Comparison of ENCODE assay signal across 14 cellular contexts in genomic region chr3:195151866-195152526, GRCh38.
DNase-seq lines count a peak whose midpoint lies in the region; ATAC-seq and TF ChIP-seq lines count a peak whose summit lies in the region.
"Had no signal": no experiment of that assay in that cellular context is flagged by ENCODE, and none has a peak within 500 bp of the region (broad histone marks: within the 10 kb centered on the region; RNA-seq: fewer than 3 reads in every experiment).

No MANE protein-coding gene starts in this region.

- no peak for TF ChIP-seq POLR2A in tibial nerve (IDR thresholded peaks at IDR 0.05)

- H3K4me2 ChIP-seq in PC-3 (ENCODE audit: low read length) (peak overlapping the region; percentile 70), neuronal stem cell (ENCODE audit: insufficient read depth, low read length, poor library complexity, severe bottlenecking) (peak overlapping the region; percentile 29)

- POLR2A ChIA-PET in BJ (lab: Charles Lee) (no interaction called here), PC-3 (lab: Charles Lee; ENCODE audit: unreplicated experiment) (no interaction called here)

- no peaks in the 10 kb centered on the region for H3K27me3 ChIP-seq in BJ (ENCODE audit: control insufficient read depth, insufficient read depth, low read length)
- H3K27me3 ChIP-seq in PC-3 (ENCODE audit: low read length): no peaks in the 10 kb centered on the region
- no peaks in the 10 kb centered on the region for H3K27me3 ChIP-seq in esophagus (ENCODE audit: control insufficient read depth in 1 of 2, insufficient read depth in 2 of 2, low read length in 2 of 2)
- no peaks in the 10 kb centered on the region for H3K27me3 ChIP-seq in neuronal stem cell (ENCODE audit: control insufficient read depth in 3 of 3, insufficient read depth in 3 of 3, low read depth in 1 of 3, low read length in 3 of 3)
- H3K27me3 ChIP-seq in tibial nerve: no peaks in the 10 kb centered on the region
- H3K27me3 ChIP-seq: neutrophil had no signal

- intact Hi-C loops in PC-3 (cut with micrococcal nuclease): loop anchor here (10.0 kb wide), 1 partner anchor 103 kb away; no protein-coding TSS in a partner anchor

- H4K8ac ChIP-seq in neuronal stem cell (ENCODE audit: low read depth, low read length): no peak overlapping the region

- H3K23ac ChIP-seq in neuronal stem cell (ENCODE audit: low read depth, low read length, poor library complexity): no peak overlapping the region

- H3K9me2 ChIP-seq in PC-3 (replicated peaks; ENCODE audit: low read length): no peaks in the 10 kb centered on the region

- H2AFZ ChIP-seq in PC-3 (ENCODE audit: low read length): peak overlapping the region; percentile 53
- no peak overlapping the region for H2AFZ ChIP-seq in neuronal stem cell (ENCODE audit: low read length)

- no peaks in the 10 kb centered on the region for H3K79me2 ChIP-seq in PC-3 (ENCODE audit: low read length)

- H2BK5ac ChIP-seq in neuronal stem cell (ENCODE audit: low read length): no peak overlapping the region

- no peak overlapping the region for H2BK120ac ChIP-seq in neuronal stem cell (ENCODE audit: low read depth, low read length)

- H3K9me3 ChIP-seq in PC-3 (ENCODE audit: low read length) (no peaks in the 10 kb centered on the region), esophagus (ENCODE audit: control insufficient read depth in 2 of 2, insufficient read depth in 1 of 2, low read depth in 1 of 2, low read length in 1 of 2) (no peaks in the 10 kb centered on the region), neuronal stem cell (replicated peaks in 1 of 2; ENCODE audit: control insufficient read depth in 2 of 2, insufficient read depth in 1 of 2, low read depth in 1 of 2, low read length in 2 of 2) (no peaks in the 10 kb centered on the region), tibial nerve (no peaks in the 10 kb centered on the region)
- H3K9me3 ChIP-seq: neutrophil had no signal

- H4K91ac ChIP-seq in neuronal stem cell (ENCODE audit: low read depth, low read length, poor library complexity): no peak overlapping the region

- TF ChIP-seq CTCF in BJ (IDR thresholded peaks at IDR 0.05; ENCODE audit: insufficient read depth, low read depth, low read length): no peak
- TF ChIP-seq CTCF in PC-3 (conservative IDR thresholded peaks at IDR 0.05; ENCODE audit: low read depth, low read length): no peak
- TF ChIP-seq CTCF in tibial nerve (IDR thresholded peaks at IDR 0.05): no peak

- no peak overlapping the region for H3K14ac ChIP-seq in neuronal stem cell (ENCODE audit: low read length)

- H2AK5ac ChIP-seq in neuronal stem cell (ENCODE audit: low read depth, low read length): no peak overlapping the region

- TSS peak; percentile 93 for BruUV-seq in PC-3 (replicated peaks; lab: Mats Ljungman, UMichigan)

- H4K20me1 ChIP-seq in PC-3 (ENCODE audit: low read length): no peaks in the 10 kb centered on the region

- no peaks in the 10 kb centered on the region for H3F3A ChIP-seq in PC-3 (ENCODE audit: low read length, unreplicated experiment)

- no peak overlapping the region for H3K4ac ChIP-seq in neuronal stem cell (ENCODE audit: low read length)

- H3K9ac ChIP-seq in PC-3 (ENCODE audit: low read length): peak overlapping the region; percentile 39; the same call in 1 of the 2 replicates
- H3K9ac ChIP-seq in neuronal stem cell (ENCODE audit: low read depth, low read length, poor library complexity): no peak overlapping the region

- H2BK15ac ChIP-seq in neuronal stem cell (ENCODE audit: low read length): no peak overlapping the region

- DNase-seq in BJ (ENCODE audit: low read depth): peak; percentile 65
- peak; percentile 84 for DNase-seq in PC-3
- no peak for DNase-seq in neuronal stem cell (ENCODE audit: low spot score)
- DNase-seq in NAMALWA (ENCODE audit: low spot score): no peak
- no peak for DNase-seq in tibial nerve (ENCODE audit: low spot score in 2 of 2)
- DNase-seq: activated CD4-positive, alpha-beta T cell treated with anti-CD3 and anti-CD28 coated beads for 36 hours; cerebellar nuclear complex; DMS79 treated with DMSO at 0.1 percent for 48 hours; NCI-H526 treated with DMSO at 0.1 percent for 48 hours; stimulated activated naive B cell treated with anti-CD40 and anti-IgM and Interleukin-4, amounts not matched to agents 10 μg/mL and 1 μg/mL and 100 μg/mL, for 72 hours had no signal

- no peak overlapping the region for H2BK12ac ChIP-seq in neuronal stem cell (ENCODE audit: low read length)

- ATAC-seq in PC-3 (peak; percentile 61), HG03354 (IDR thresholded peaks at IDR 0.05; ENCODE audit: poor library complexity, severe bottlenecking, unreplicated experiment) (no peak), GM18517 (IDR thresholded peaks at IDR 0.05; ENCODE audit: unreplicated experiment) (no peak)
- ATAC-seq: activated CD4-positive, alpha-beta T cell treated with anti-CD3 and anti-CD28 coated beads for 36 hours; stimulated activated naive B cell treated with anti-CD40 and anti-IgM and Interleukin-4, amounts not matched to agents 10 μg/mL and 1 μg/mL and 100 μg/mL, for 72 hours had no signal

- H3K36me3 ChIP-seq in BJ (ENCODE audit: control insufficient read depth, insufficient read depth, low read length) (no peaks in the 10 kb centered on the region), PC-3 (ENCODE audit: low read depth, low read length) (no peaks in the 10 kb centered on the region), esophagus (ENCODE audit: control insufficient read depth in 2 of 2, insufficient read depth in 2 of 2, low read length in 1 of 2) (no peaks in the 10 kb centered on the region), neuronal stem cell (replicated peaks in 1 of 2; ENCODE audit: control insufficient read depth in 2 of 2, insufficient read depth in 2 of 2, low read length in 2 of 2) (peaks cover 0 to 19% of the 10 kb centered on the region in 2 donors), tibial nerve (no peaks in the 10 kb centered on the region)
- H3K36me3 ChIP-seq: neutrophil had no signal

- CTCF ChIA-PET in BJ (lab: Yijun Ruan, JAX) (interaction anchor here (1.3 kb wide), 1 partner anchor 37 kb away, joined by 3 read pairs; no protein-coding TSS in a partner anchor), PC-3 (lab: Charles Lee) (interaction anchor here (0.7 kb wide), 1 partner anchor 119 kb away, joined by 7 read pairs; no protein-coding TSS in a partner anchor)

- WGBS in esophagus, 2 donors: 64 to 75% methylated on average over 11 of the region's 11 CpGs
- WGBS in neuronal stem cell (ENCODE audit: extremely low coverage in 2 of 2, insufficient read length in 2 of 2, insufficient replicate concordance in 1 of 2), 2 donors: no CpG with 5 or more reads among the region's 11 CpGs
- 75 to 78% methylated on average over 11 of the region's 11 CpGs for WGBS in tibial nerve, 2 donors

- no peak for TF ChIP-seq EP300 in tibial nerve (IDR thresholded peaks at IDR 0.05)

- peak overlapping the region; percentile 80 for H3K27ac ChIP-seq in PC-3 (ENCODE audit: low read length)
- H3K27ac ChIP-seq in esophagus (ENCODE audit: low read depth in 2 of 2, low read length in 1 of 2): peak overlapping the region; percentile 65 to 86
- no peak overlapping the region for H3K27ac ChIP-seq in neuronal stem cell (replicated peaks; ENCODE audit: low read length)
- peak overlapping the region in 2 of 4 donors; percentile 26 to 55 for H3K27ac ChIP-seq in tibial nerve
- H3K27ac ChIP-seq: neutrophil had no signal

- H3K4me1 ChIP-seq in PC-3 (ENCODE audit: insufficient read depth, low read length) (peaks cover 52% of the 10 kb centered on the region), esophagus (ENCODE audit: control insufficient read depth in 2 of 2, insufficient read depth in 2 of 2, low read length in 1 of 2) (peaks cover 5 to 34% of the 10 kb centered on the region in 2 donors), neuronal stem cell (ENCODE audit: control insufficient read depth in 2 of 2, insufficient read depth in 1 of 2, low read depth in 1 of 2, low read length in 2 of 2) (peaks cover 44 to 51% of the 10 kb centered on the region in 2 donors), tibial nerve (peaks cover 0 to 59% (median 25%) of the 10 kb centered on the region in 4 donors)

- no peak overlapping the region for H3K18ac ChIP-seq in neuronal stem cell (ENCODE audit: low read length)

- H3K79me1 ChIP-seq in neuronal stem cell (ENCODE audit: low read depth, low read length): no peaks in the 10 kb centered on the region

- H3K4me3 ChIP-seq in BJ (ENCODE audit: low read depth, low read length) (no peak overlapping the region), PC-3 (ENCODE audit: low read length) (peak overlapping the region; percentile 18; the same call in 1 of the 2 replicates), esophagus (ENCODE audit: low read depth in 1 of 2, low read length in 2 of 2) (no peak overlapping the region), neuronal stem cell (ENCODE audit: low read length in 2 of 2) (no peak overlapping the region), tibial nerve (no peak overlapping the region)

Comparison
In these comparisons a context has a peak if more than half of its experiments do, and no peak if none do; other contexts are left out.
1. DNase-seq: peak in BJ (single experiment) and PC-3 (single experiment); none in neuronal stem cell (single experiment), NAMALWA (single experiment) and tibial nerve (0 of 2).